ENCODE assay signal across 1 cellular context in the genomic region with DNA sequence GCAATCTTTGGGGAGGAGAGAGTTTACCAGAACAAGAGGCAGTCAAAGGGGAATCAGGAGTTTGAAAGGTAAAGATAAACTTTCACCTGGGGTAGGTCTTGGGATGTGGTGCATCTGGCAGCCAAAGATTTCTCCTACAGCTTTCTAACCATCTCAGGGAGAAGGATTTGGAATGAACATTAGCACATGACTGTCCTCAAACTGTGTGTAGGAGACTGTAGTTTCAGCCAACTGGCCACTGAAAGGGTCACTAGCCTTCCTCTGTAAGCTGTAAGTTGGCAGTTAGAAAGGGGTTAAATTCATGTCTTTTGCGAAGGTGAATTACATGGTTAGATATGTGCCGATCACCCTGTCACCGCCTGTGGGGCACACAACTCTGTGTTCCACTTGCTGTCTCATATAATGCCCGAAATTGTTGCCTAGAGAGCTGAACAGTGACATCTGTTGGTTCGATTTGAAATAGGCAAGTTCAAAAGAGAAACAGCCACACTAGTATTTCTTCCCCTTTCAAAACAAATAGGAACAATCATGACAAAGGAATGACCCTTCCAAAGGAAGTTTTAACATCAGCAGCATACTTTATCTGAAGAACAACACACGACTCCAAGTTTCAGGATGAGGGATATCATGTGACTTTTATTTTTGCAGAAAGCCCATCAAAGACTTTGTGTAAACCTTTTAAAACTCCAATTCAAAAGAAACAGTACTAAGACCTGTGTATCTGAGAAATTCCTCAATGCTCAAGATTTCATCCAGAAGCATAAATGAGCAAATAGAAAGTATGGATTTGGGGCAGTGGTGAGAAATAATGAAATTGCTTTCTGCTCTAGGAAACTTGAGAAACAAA.
TF ChIP-seq lines count a peak whose summit lies in the region.

No MANE protein-coding gene starts in this region.

TF ChIP-seq in K562, 482 proteins besides CTCF, POLR2A, EP300 and RAD21 (continued from another document):
- TF ChIP-seq, protein P1, sequence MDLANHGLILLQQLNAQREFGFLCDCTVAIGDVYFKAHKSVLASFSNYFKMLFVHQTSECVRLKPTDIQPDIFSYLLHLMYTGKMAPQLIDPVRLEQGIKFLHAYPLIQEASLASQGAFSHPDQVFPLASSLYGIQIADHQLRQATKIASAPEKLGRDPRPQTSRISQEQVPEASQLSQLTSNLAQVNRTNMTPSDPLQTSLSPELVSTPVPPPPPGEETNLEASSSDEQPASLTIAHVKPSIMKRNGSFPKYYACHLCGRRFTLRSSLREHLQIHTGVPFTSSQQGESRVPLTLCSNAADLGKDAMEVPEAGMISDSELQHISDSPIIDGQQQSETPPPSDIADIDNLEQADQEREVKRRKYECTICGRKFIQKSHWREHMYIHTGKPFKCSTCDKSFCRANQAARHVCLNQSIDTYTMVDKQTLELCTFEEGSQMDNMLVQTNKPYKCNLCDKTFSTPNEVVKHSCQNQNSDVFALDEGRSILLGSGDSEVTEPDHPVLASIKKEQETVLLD (IDR thresholded peaks at IDR 0.05), result no peak
- no peak for TF ChIP-seq HMG20A (CRISPR knock-in tag; conservative IDR thresholded peaks at IDR 0.05)
- peak; percentile 49; the same call in 1 of the 2 replicates for TF ChIP-seq ARID3A (IDR thresholded peaks at IDR 0.05; ENCODE audit: borderline replicate concordance, low read depth, low read length)
- TF ChIP-seq SMC3 (conservative IDR thresholded peaks at IDR 0.05; ENCODE audit: insufficient read depth, low read depth, low read length), result peak; percentile 53
- TF ChIP-seq RFX1 (IDR thresholded peaks at IDR 0.05), result 0 out of 2 replicates have a peak, but pooled peaks have one; percentile 13
- no peak for TF ChIP-seq ZNF436 (CRISPR knock-in tag; IDR thresholded peaks at IDR 0.05)
- TF ChIP-seq SMARCA4 (IDR thresholded peaks at IDR 0.05), result no peak
- TF ChIP-seq ZNF12 (CRISPR knock-in tag; IDR thresholded peaks at IDR 0.05), result no peak
- peak; percentile 30; the same call in 1 of the 2 replicates for TF ChIP-seq JUND (IDR thresholded peaks at IDR 0.05; ENCODE audit: borderline replicate concordance, low read depth, low read length)
- no peak for TF ChIP-seq JUND (tag; IDR thresholded peaks at IDR 0.05; ENCODE audit: borderline replicate concordance, low read depth, low read length)
- TF ChIP-seq TBP (optimal IDR thresholded peaks at IDR 0.05; ENCODE audit: low read depth, low read length), result no peak
- TF ChIP-seq, protein P2, sequence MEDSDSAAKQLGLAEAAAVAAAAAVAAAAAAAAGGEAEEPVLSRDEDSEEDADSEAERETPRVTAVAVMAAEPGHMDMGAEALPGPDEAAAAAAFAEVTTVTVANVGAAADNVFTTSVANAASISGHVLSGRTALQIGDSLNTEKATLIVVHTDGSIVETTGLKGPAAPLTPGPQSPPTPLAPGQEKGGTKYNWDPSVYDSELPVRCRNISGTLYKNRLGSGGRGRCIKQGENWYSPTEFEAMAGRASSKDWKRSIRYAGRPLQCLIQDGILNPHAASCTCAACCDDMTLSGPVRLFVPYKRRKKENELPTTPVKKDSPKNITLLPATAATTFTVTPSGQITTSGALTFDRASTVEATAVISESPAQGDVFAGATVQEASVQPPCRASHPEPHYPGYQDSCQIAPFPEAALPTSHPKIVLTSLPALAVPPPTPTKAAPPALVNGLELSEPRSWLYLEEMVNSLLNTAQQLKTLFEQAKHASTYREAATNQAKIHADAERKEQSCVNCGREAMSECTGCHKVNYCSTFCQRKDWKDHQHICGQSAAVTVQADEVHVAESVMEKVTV (CRISPR knock-in tag; IDR thresholded peaks at IDR 0.05), result peak; percentile 59; the same call in 1 of the 2 replicates
- TF ChIP-seq PPARD (CRISPR knock-in tag; IDR thresholded peaks at IDR 0.05), result no peak
